Comparison of ENCODE assay signal across 19 cellular contexts in genomic region chr13:31214379-31214778, GRCh38. TPM values are rescaled to one million over a fixed set of nuclear protein-coding genes. Genes with fewer than 3 reads are reported as not detected.
A peak's percentile ranks its signal among the peaks of the same experiment; 100 is the strongest.
DNase-seq lines count a peak whose midpoint lies in the region; ATAC-seq and TF ChIP-seq lines count a peak whose summit lies in the region.
"Had no signal": no experiment of that assay in that cellular context is flagged by ENCODE, and none has a peak within 500 bp of the region (broad histone marks: within the 10 kb centered on the region; RNA-seq: fewer than 3 reads in every experiment).

No MANE protein-coding gene starts in this region.

- ATAC-seq in SK-N-SH treated with all-trans-retinoic acid at 6 μM for 48 hours (peak; percentile 40; the same call in 1 of the 3 replicates), right lobe of liver (no peak), natural killer cell (no peak)
- ATAC-seq in effector memory CD8-positive, alpha-beta T cell (replicated peaks), result no peak
- ATAC-seq: psoas muscle had no signal

- H3K27ac Mint-ChIP-seq in effector memory CD8-positive, alpha-beta T cell, result peak overlapping the region; percentile 28 to 32
- peak overlapping the region in 1 of 2 donors; percentile 14 for H3K27ac Mint-ChIP-seq in natural killer cell
- H3K27ac Mint-ChIP-seq: CD4-positive, alpha-beta T cell had no signal

- H3K4me1 Mint-ChIP-seq in effector memory CD8-positive, alpha-beta T cell (ENCODE audit: low read depth in 2 of 2), result peaks cover 0 to 10% of the 10 kb centered on the region in 2 donors
- H3K4me1 Mint-ChIP-seq in natural killer cell, result peaks cover 9 to 10% of the 10 kb centered on the region in 2 donors

- H3K27me3 Mint-ChIP-seq in effector memory CD8-positive, alpha-beta T cell, result no peaks in the 10 kb centered on the region
- H3K27me3 Mint-ChIP-seq in natural killer cell (ENCODE audit: low read depth in 2 of 2), result no peaks in the 10 kb centered on the region
- H3K27me3 Mint-ChIP-seq: CD4-positive, alpha-beta T cell had no signal

- TF ChIP-seq CTCF in osteoblast (IDR thresholded peaks at IDR 0.05; ENCODE audit: extremely low read depth, low read depth, low read length) (no peak), right lobe of liver (IDR thresholded peaks at IDR 0.05) (no peak), natural killer cell (IDR thresholded peaks at IDR 0.05) (no peak)

- DNase-seq in EH (ENCODE audit: low read depth), result peak; percentile 22
- DNase-seq in effector memory CD8-positive, alpha-beta T cell, result no peak
- no peak for DNase-seq in osteoblast (ENCODE audit: insufficient read length, low spot score, missing footprints)
- DNase-seq in right lobe of liver, result no peak
- no peak for DNase-seq in effector CD8-positive, alpha-beta T cell (lab: John Stamatoyannopoulos, UW)
- DNase-seq in natural killer cell, result no peak
- DNase-seq: activated CD8-positive, alpha-beta memory T cell treated with anti-CD3 and anti-CD28 coated beads, Interleukin-2, amount 50 U/mL, for 48 hours; activated gamma-delta T cell; CD4-positive, alpha-beta T cell; cortex of kidney; kidney glomerular epithelial cell; NCI-H187; NCI-H2171 treated with DMSO at 0.1 percent for 48 hours; NCI-H524; psoas muscle; T-helper 2 cell had no signal

- no peaks in the 10 kb centered on the region for H4K20me1 ChIP-seq in osteoblast (ENCODE audit: insufficient read depth, low read length)

- WGBS in right lobe of liver (ENCODE audit: insufficient coverage, low coverage, low lambda C conversion rate, missing lambda C conversion rate), result 75% methylated on average over 1 of the region's 2 CpGs

- peaks cover 32% of the 10 kb centered on the region for H3K79me2 ChIP-seq in osteoblast (ENCODE audit: insufficient read depth, low read length)

- no peaks in the 10 kb centered on the region for H3K27me3 ChIP-seq in osteoblast (ENCODE audit: insufficient read depth, low read length)
- H3K27me3 ChIP-seq in right lobe of liver, result no peaks in the 10 kb centered on the region

- H3K36me3 ChIP-seq in osteoblast (ENCODE audit: insufficient read depth, low read length), result no peaks in the 10 kb centered on the region
- no peaks in the 10 kb centered on the region for H3K36me3 ChIP-seq in right lobe of liver

- H3K4me3 ChIP-seq in osteoblast (ENCODE audit: insufficient read depth, low read length), result no peak overlapping the region
- H3K4me3 ChIP-seq in right lobe of liver, result no peak overlapping the region
- H3K4me3 ChIP-seq: psoas muscle, skin epidermis had no signal

- intact Hi-C loops in right lobe of liver (cut with DNase I) (no loop called here), natural killer cell (cut with micrococcal nuclease) (no loop called here)

- no peak overlapping the region for H3K4me3 Mint-ChIP-seq in effector memory CD8-positive, alpha-beta T cell
- H3K4me3 Mint-ChIP-seq in natural killer cell, result no peak overlapping the region
- H3K4me3 Mint-ChIP-seq: CD4-positive, alpha-beta T cell; stimulated activated effector memory CD8-positive, alpha-beta T cell treated with anti-CD3 and anti-CD28 coated beads, Interleukin-12 subunit alpha, Interleukin-12 subunit beta, amount 100 ng/mL, for 72 hours had no signal

- H3K9me3 ChIP-seq in osteoblast (ENCODE audit: low read depth, low read length) (no peaks in the 10 kb centered on the region), right lobe of liver (no peaks in the 10 kb centered on the region)
- H3K9me3 ChIP-seq: psoas muscle had no signal

- H3K27ac ChIP-seq in osteoblast (ENCODE audit: low read depth, low read length) (peak overlapping the region; percentile 32), right lobe of liver (no peak overlapping the region)
- H3K27ac ChIP-seq: psoas muscle had no signal

- H3K9me3 Mint-ChIP-seq in effector memory CD8-positive, alpha-beta T cell, result no peaks in the 10 kb centered on the region
- no peaks in the 10 kb centered on the region for H3K9me3 Mint-ChIP-seq in natural killer cell
- H3K9me3 Mint-ChIP-seq: CD4-positive, alpha-beta T cell; stimulated activated effector memory CD8-positive, alpha-beta T cell treated with anti-CD3 and anti-CD28 coated beads, Interleukin-12 subunit alpha, Interleukin-12 subunit beta, amount 100 ng/mL, for 72 hours had no signal

- H2AFZ ChIP-seq in osteoblast (ENCODE audit: low read length), result peak overlapping the region; percentile 16

- peak overlapping the region; percentile 14 for H3K4me2 ChIP-seq in osteoblast (ENCODE audit: insufficient read depth, low read length)

- no peak for TF ChIP-seq POLR2A in right lobe of liver (IDR thresholded peaks at IDR 0.05)

- no peaks in the 10 kb centered on the region for H3K36me3 Mint-ChIP-seq in effector memory CD8-positive, alpha-beta T cell (ENCODE audit: insufficient read depth)
- H3K36me3 Mint-ChIP-seq in natural killer cell, result no peaks in the 10 kb centered on the region
- H3K36me3 Mint-ChIP-seq: stimulated activated effector memory CD8-positive, alpha-beta T cell treated with anti-CD3 and anti-CD28 coated beads, Interleukin-12 subunit alpha, Interleukin-12 subunit beta, amount 100 ng/mL, for 72 hours had no signal

- peaks cover 21% of the 10 kb centered on the region for H3K4me1 ChIP-seq in osteoblast (ENCODE audit: insufficient read depth, low read length)
- no peaks in the 10 kb centered on the region for H3K4me1 ChIP-seq in right lobe of liver

TF ChIP-seq in SK-N-SH treated with all-trans-retinoic acid at 6 μM for 48 hours, 23 proteins besides CTCF, POLR2A, EP300 and RAD21:
- TF ChIP-seq ARNTL (CRISPR knock-in tag; IDR thresholded peaks at IDR 0.05; ENCODE audit: borderline replicate concordance, low read depth) (no peak), ISL1 (CRISPR knock-in tag; IDR thresholded peaks at IDR 0.05) (no peak), ZNF565 (CRISPR knock-in tag; conservative IDR thresholded peaks at IDR 0.05; ENCODE audit: low read depth) (no peak), ZC3H10 (CRISPR knock-in tag; IDR thresholded peaks at IDR 0.05) (no peak), ZNF70 (CRISPR knock-in tag; IDR thresholded peaks at IDR 0.05) (no peak)

RNA-seq across cellular contexts. Expression of gene B3GLCT, which starts 14.6 kb away (rescaled TPM):
- total RNA-seq in osteoblast (14.7 and 18.8 TPM in 2 replicates), right lobe of liver (1 to 10 TPM; 2.7 to 3.6 (median 3.0) TPM), natural killer cell (1 to 10 TPM; 6.0 to 8.1 (median 6.2) TPM)

RNA-seq across cellular contexts. Expression of gene HSPH1, which starts 52.7 kb away (rescaled TPM):
- total RNA-seq in osteoblast, result 35.5 and 43.3 TPM in 2 replicates
- 10 to 100 TPM; 19.6 to 60.8 (median 31.0) TPM for total RNA-seq in right lobe of liver
- total RNA-seq in natural killer cell, result 10 to 100 TPM; 51.2 to 81.6 (median 75.4) TPM
